Comparison of ENCODE assay signal across 36 cellular contexts in the genomic region with DNA sequence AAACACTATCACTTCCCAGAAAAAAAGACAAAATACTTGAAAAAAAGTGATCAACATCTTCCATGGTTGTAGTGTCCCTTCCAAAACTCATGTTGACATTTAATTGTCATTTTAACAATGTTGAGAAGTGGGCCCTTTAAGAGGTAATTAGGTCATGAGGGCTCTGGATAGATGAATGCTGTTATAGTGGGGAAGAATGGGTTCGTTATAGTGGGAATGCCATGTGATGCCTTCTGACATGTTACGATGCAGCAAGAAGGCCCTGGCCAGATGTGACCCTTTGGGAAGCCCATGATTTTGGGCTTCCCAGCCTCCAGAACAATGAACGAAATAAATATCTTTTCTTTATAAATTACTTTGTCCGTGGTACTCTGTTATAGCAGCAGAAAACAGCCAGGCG. TPM values are rescaled to one million over a fixed set of nuclear protein-coding genes. Genes with fewer than 3 reads are reported as not detected.
"Had no signal": no experiment of that assay in that cellular context is flagged by ENCODE, and none has a peak within 500 bp of the region (broad histone marks: within the 10 kb centered on the region; RNA-seq: fewer than 3 reads in every experiment).

No MANE protein-coding gene starts in this region.

- H3K9me3 ChIP-seq: adrenal gland, ascending aorta, body of pancreas, breast epithelium had no signal

- H3K4me1 ChIP-seq: adrenal gland, ascending aorta, body of pancreas had no signal

- ATAC-seq: activated naive CD4-positive, alpha-beta T cell treated with anti-CD3 and anti-CD28 coated beads, Interleukin-2, amount 50 U/mL, for 72 hours; activated naive CD8-positive, alpha-beta T cell treated with anti-CD3 and anti-CD28 coated beads, Interleukin-2, amount 50 U/mL, for 24 hours; activated T-cell treated with anti-CD3 and anti-CD28 coated beads, Interleukin-2, amount 50 U/mL, for 4 hours; activated T-cell treated with anti-CD3 and anti-CD28 coated beads, Interleukin-2, amount 50 U/mL, for 72 hours; activated T-helper 17 cell treated with anti-CD3 and anti-CD28 coated beads, Interleukin-2, amount 50 U/mL, for 72 hours; body of pancreas had no signal

- H3K36me3 ChIP-seq: adrenal gland, ascending aorta, brain microvascular endothelial cell, breast epithelium, cardiac muscle cell had no signal

- DNase-seq: activated effector memory CD4-positive, alpha-beta T cell treated with anti-CD3 and anti-CD28 coated beads, Interleukin-2, amount 50 U/mL, for 16 hours; activated effector memory CD4-positive, alpha-beta T cell treated with Interleukin-2 at 50 U/mL for 16 hours; activated gamma-delta T cell; activated gamma-delta T cell treated with Interleukin-2 at 50 U/mL for 16 hours; activated naive CD4-positive, alpha-beta T cell; activated naive CD4-positive, alpha-beta T cell treated with anti-CD3 and anti-CD28 coated beads for 36 hours; activated naive CD4-positive, alpha-beta T cell treated with anti-CD3 and anti-CD28 coated beads, Interleukin-2, amount 10 ng/mL, durations not matched to agents 7 days and 5 days; activated naive CD4-positive, alpha-beta T cell treated with anti-CD3 and anti-CD28 coated beads, Interleukin-2, amount 50 U/mL, for 16 hours; activated naive CD4-positive, alpha-beta T cell treated with Interleukin-2 at 50 U/mL for 16 hours; activated naive CD8-positive, alpha-beta T cell treated with anti-CD3 and anti-CD28 coated beads for 36 hours; activated naive CD8-positive, alpha-beta T cell treated with anti-CD3 and anti-CD28 coated beads, Interleukin-2, amount 10 ng/mL, durations not matched to agents 7 days and 5 days; activated naive CD8-positive, alpha-beta T cell treated with anti-CD3 and anti-CD28 coated beads, Interleukin-2, amount 50 U/mL, for 24 hours; activated T-cell treated with anti-CD3 and anti-CD28 coated beads, Interleukin-2, amount 50 U/mL, for 1 hour; activated T-cell treated with anti-CD3 and anti-CD28 coated beads, Interleukin-2, amount 50 U/mL, for 24 hours; activated T-cell treated with anti-CD3 and anti-CD28 coated beads, Interleukin-2, amount 50 U/mL, for 4 hours; activated T-cell treated with anti-CD3 and anti-CD28 coated beads, Interleukin-2, amount 50 U/mL, for 48 hours; activated T-cell treated with anti-CD3 and anti-CD28 coated beads, Interleukin-2, amount 50 U/mL, for 72 hours; adrenal gland; amniotic stem cell; amygdala; anterior cingulate cortex; aorta; body of pancreas; brain microvascular endothelial cell; caudate nucleus; central memory CD4-positive, alpha-beta T cell; cerebellar nuclear complex had no signal

- H3K27me3 ChIP-seq: adrenal gland, ascending aorta, body of pancreas, brain microvascular endothelial cell, breast epithelium, cardiac muscle cell had no signal

- H3K4me3 ChIP-seq: adrenal gland, ascending aorta, body of pancreas, breast epithelium, cardiac muscle cell had no signal

- H3K27ac ChIP-seq: adrenal gland, ascending aorta, body of pancreas, brain microvascular endothelial cell, breast epithelium, cardiac muscle cell had no signal

RNA-seq across cellular contexts. Expression of a gene that starts 4.0 kb away (rescaled TPM):
- total RNA-seq: activated naive CD4-positive, alpha-beta T cell treated with anti-CD3 and anti-CD28 coated beads for 36 hours; activated naive CD4-positive, alpha-beta T cell treated with anti-CD3 and anti-CD28 coated beads, Interleukin-2, amount 50 U/mL, for 72 hours; activated naive CD8-positive, alpha-beta T cell treated with anti-CD3 and anti-CD28 coated beads for 36 hours; activated naive CD8-positive, alpha-beta T cell treated with anti-CD3 and anti-CD28 coated beads, Interleukin-2, amount 10 ng/mL, durations not matched to agents 7 days and 5 days; activated T-cell treated with anti-CD3 and anti-CD28 coated beads, Interleukin-2, amount 50 U/mL, for 4 hours; activated T-helper 1 cell treated with anti-CD3 and anti-CD28 coated beads, Interleukin-12 subunit alpha, Interleukin-12 subunit beta, Interleukin-2, Interleukin-4 antibody, amounts not matched to agents 30 ng/mL and 10 ng/mL and 1 ng/mL, durations not matched to agents 14 hours and 24 hours and 36 hours; activated T-helper 17 cell treated with anti-CD3 and anti-CD28 coated beads, Interleukin-2, amount 50 U/mL, for 72 hours; activated T-helper 2 cell treated with anti-CD3 and anti-CD28 coated beads, Interferon-gamma antibody, Interleukin-2, Interleukin-4, amounts not matched to agents 10 μg/mL and 5 μg/mL and 100 μg/mL, durations not matched to agents 14 hours and 24 hours and 36 hours; astrocyte; cardiac muscle cell; chondrocyte had no signal
- polyA plus RNA-seq: aorta, cardiac muscle cell had no signal

RNA-seq across cellular contexts. Expression of a gene that starts 39.0 kb away (rescaled TPM):
- total RNA-seq: activated naive CD4-positive, alpha-beta T cell treated with anti-CD3 and anti-CD28 coated beads, Interleukin-2, amount 50 U/mL, for 72 hours; activated naive CD8-positive, alpha-beta T cell treated with anti-CD3 and anti-CD28 coated beads for 36 hours; activated T-cell treated with anti-CD3 and anti-CD28 coated beads, Interleukin-2, amount 50 U/mL, for 4 hours; activated T-helper 1 cell treated with anti-CD3 and anti-CD28 coated beads, Interleukin-12 subunit alpha, Interleukin-12 subunit beta, Interleukin-2, Interleukin-4 antibody, amounts not matched to agents 30 ng/mL and 10 ng/mL and 1 ng/mL, durations not matched to agents 14 hours and 24 hours and 36 hours; activated T-helper 17 cell treated with anti-CD3 and anti-CD28 coated beads, Interleukin-2, amount 50 U/mL, for 72 hours; activated T-helper 2 cell treated with anti-CD3 and anti-CD28 coated beads, Interferon-gamma antibody, Interleukin-2, Interleukin-4, amounts not matched to agents 10 μg/mL and 5 μg/mL and 100 μg/mL, durations not matched to agents 14 hours and 24 hours and 36 hours; ascending aorta; astrocyte; cardiac muscle cell had no signal
